ENCODE assay signal across 17 cellular contexts in the genomic region with DNA sequence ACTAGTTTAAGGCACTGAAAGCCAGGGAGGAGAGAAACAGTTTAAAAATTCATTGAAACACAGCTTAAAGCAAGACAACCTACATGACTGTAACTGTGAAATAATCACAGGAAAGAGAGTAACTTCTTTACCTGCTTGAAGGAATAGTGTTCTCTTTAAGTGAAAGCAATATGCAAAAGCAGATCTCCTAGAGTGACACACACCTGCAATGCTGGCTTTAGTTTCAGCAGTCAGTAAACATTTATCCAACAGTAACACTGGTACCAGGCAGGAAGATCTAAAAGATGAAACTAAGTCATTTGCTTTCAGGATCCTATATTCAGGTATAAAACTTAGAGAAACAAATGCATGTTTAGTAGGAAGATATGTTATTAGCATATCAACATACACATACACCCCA.
DNase-seq lines count a peak whose midpoint lies in the region; ATAC-seq and TF ChIP-seq lines count a peak whose summit lies in the region.
"Had no signal": no experiment of that assay in that cellular context is flagged by ENCODE, and none has a peak within 500 bp of the region (broad histone marks: within the 10 kb centered on the region; RNA-seq: fewer than 3 reads in every experiment).

No MANE protein-coding gene starts in this region.

- H3K9ac ChIP-seq in H9 (ENCODE audit: extremely low read depth, insufficient read length, low read length): no peak overlapping the region

- H3K9me3 ChIP-seq in H9 (ENCODE audit: control insufficient read depth, low read depth, low read length) (no peaks in the 10 kb centered on the region), osteoblast (ENCODE audit: low read depth, low read length) (no peaks in the 10 kb centered on the region)
- H3K9me3 ChIP-seq: A549 had no signal

- H2AFZ ChIP-seq in H9 (ENCODE audit: low read length): peak overlapping the region; percentile 51
- H2AFZ ChIP-seq in osteoblast (ENCODE audit: low read length): peak overlapping the region; percentile 28

- H3K36me3 Mint-ChIP-seq in H9 (ENCODE audit: insufficient read depth in 1 of 3, low read depth in 3 of 3): peaks cover 0 to 6% (median 0%) of the 10 kb centered on the region in 3 experiments; a peak in 1 of 7 replicates

- H4K91ac ChIP-seq in H9 (ENCODE audit: insufficient read length, low read depth, low read length): no peak overlapping the region

- H3K4me3 Mint-ChIP-seq in H9: no peak overlapping the region; a peak in 1 of 5 replicates
- H3K4me3 Mint-ChIP-seq: CD4-positive, alpha-beta T cell had no signal

- no peak overlapping the region for H2BK15ac ChIP-seq in H9 (ENCODE audit: low read depth, low read length)

- no peak overlapping the region for H2BK5ac ChIP-seq in H9 (ENCODE audit: insufficient read length, low read length)

- no peak overlapping the region for H3K18ac ChIP-seq in H9 (ENCODE audit: insufficient read length, low read depth, low read length)

- ATAC-seq in HG03442 (IDR thresholded peaks at IDR 0.05; ENCODE audit: unreplicated experiment): no peak
- ATAC-seq in HG03520 (IDR thresholded peaks at IDR 0.05; ENCODE audit: unreplicated experiment): no peak
- ATAC-seq: A549, GM12878 had no signal

- peaks cover 5% of the 10 kb centered on the region; the same call in 1 of the 2 replicates for H3K4me1 ChIP-seq in H9 (ENCODE audit: insufficient read depth, low read length)
- peaks cover 3% of the 10 kb centered on the region for H3K4me1 ChIP-seq in osteoblast (ENCODE audit: insufficient read depth, low read length)

- no peak overlapping the region for H3K4me3 ChIP-seq in osteoblast (ENCODE audit: insufficient read depth, low read length)
- H3K4me3 ChIP-seq: A549, GM12878 had no signal

- no peak overlapping the region for H3K23ac ChIP-seq in H9 (ENCODE audit: insufficient read length, low read depth, low read length)

- H3K27ac ChIP-seq in H9 (ENCODE audit: insufficient read length, low read depth, low read length) (peak overlapping the region; percentile 27), VCaP (peak overlapping the region; percentile 31), osteoblast (ENCODE audit: low read depth, low read length) (no peak overlapping the region)
- H3K27ac ChIP-seq: 22Rv1, A549, C4-2B had no signal

- no peak overlapping the region for H4K8ac ChIP-seq in H9 (replicated peaks; ENCODE audit: insufficient read length, low read depth, low read length)

- no peak overlapping the region for H2BK20ac ChIP-seq in H9 (ENCODE audit: low read depth, low read length, poor library complexity, severe bottlenecking)

- H2AK5ac ChIP-seq in H9 (ENCODE audit: insufficient read length, low read length): no peak overlapping the region

- peaks cover 0 to 2% of the 10 kb centered on the region in 2 experiments; a peak in 1 of 5 replicates for H3K9me3 Mint-ChIP-seq in H9
- H3K9me3 Mint-ChIP-seq: CD4-positive, alpha-beta T cell had no signal

- no peaks in the 10 kb centered on the region for H3K23me2 ChIP-seq in H9 (ENCODE audit: insufficient read length, low read depth, low read length, poor library complexity, severe bottlenecking)

- no peak overlapping the region for H2BK12ac ChIP-seq in H9 (ENCODE audit: insufficient read length, low read depth, low read length)

- TF ChIP-seq CTCF in H9 (conservative IDR thresholded peaks at IDR 0.05) (no peak), VCaP (conservative IDR thresholded peaks at IDR 0.05) (no peak), osteoblast (IDR thresholded peaks at IDR 0.05; ENCODE audit: extremely low read depth, low read depth, low read length) (no peak)

- H3K27me3 ChIP-seq in H9 (ENCODE audit: insufficient read depth, low read length) (no peaks in the 10 kb centered on the region), osteoblast (ENCODE audit: insufficient read depth, low read length) (no peaks in the 10 kb centered on the region)

- DNase-seq in DMS53 (lab: John Stamatoyannopoulos, UW): peak; percentile 19
- no peak for DNase-seq in DMS53 treated with DMSO at 0.1 percent for 48 hours (lab: John Stamatoyannopoulos, UW; ENCODE audit: unreplicated experiment)
- DNase-seq in H9: no peak
- no peak for DNase-seq in osteoblast (ENCODE audit: insufficient read length, low spot score, missing footprints)
- DNase-seq: AML-193; Caco-2; CD4-positive, alpha-beta T cell; DND-41; EL; HCEC 1CT had no signal

- no peak overlapping the region for H2BK120ac ChIP-seq in H9 (ENCODE audit: low read depth, low read length, poor library complexity, severe bottlenecking)

- peaks cover 39 to 49% of the 10 kb centered on the region in 2 experiments for H3K4me1 Mint-ChIP-seq in H9

- H3K4me2 ChIP-seq in H9 (ENCODE audit: insufficient read depth, insufficient read length, low read length) (peak overlapping the region; percentile 29), osteoblast (ENCODE audit: insufficient read depth, low read length) (no peak overlapping the region)
- H3K4me2 ChIP-seq: A549 had no signal

- no peak overlapping the region for H3K14ac ChIP-seq in H9 (ENCODE audit: insufficient read depth, low read length)

- H3K56ac ChIP-seq in H9 (ENCODE audit: insufficient read length, low read depth, low read length): no peak overlapping the region

- no peak overlapping the region for H3T11ph ChIP-seq in H9 (ENCODE audit: low read length)

- H4K20me1 ChIP-seq in H9 (ENCODE audit: control insufficient read depth, insufficient read depth, insufficient read length) (no peaks in the 10 kb centered on the region), osteoblast (ENCODE audit: insufficient read depth, low read length) (no peaks in the 10 kb centered on the region)

- H3K27ac Mint-ChIP-seq in H9: peak overlapping the region in 2 of 3 experiments; percentile 90 to 96; a peak in 5 of 7 replicates
- H3K27ac Mint-ChIP-seq: CD4-positive, alpha-beta T cell had no signal

- no peaks in the 10 kb centered on the region for H3K79me1 ChIP-seq in H9 (ENCODE audit: insufficient read depth, low read depth, low read length, poor library complexity, severe bottlenecking)

- no peak overlapping the region for H3K4ac ChIP-seq in H9 (ENCODE audit: low read depth, low read length)

- no peak overlapping the region for H4K5ac ChIP-seq in H9 (ENCODE audit: insufficient read length, low read depth, low read length)

- 0 out of 2 replicates have a peak, but pooled peaks cover 3% of the 10 kb centered on the region for H3K27me3 Mint-ChIP-seq in H9 (ENCODE audit: low read depth)
- H3K27me3 Mint-ChIP-seq: CD4-positive, alpha-beta T cell had no signal

- no peaks in the 10 kb centered on the region for H3K79me2 ChIP-seq in H9 (ENCODE audit: insufficient read depth, low read length)
- H3K79me2 ChIP-seq in osteoblast (ENCODE audit: insufficient read depth, low read length): no peaks in the 10 kb centered on the region

- H3K36me3 ChIP-seq in osteoblast (ENCODE audit: insufficient read depth, low read length): no peaks in the 10 kb centered on the region
